Comparison of ENCODE assay signal across 16 cellular contexts in genomic region chr12:116803018-116803736, GRCh38.
A peak's percentile ranks its signal among the peaks of the same experiment; 100 is the strongest.
DNase-seq lines count a peak whose midpoint lies in the region; ATAC-seq and TF ChIP-seq lines count a peak whose summit lies in the region.
"Had no signal": no experiment of that assay in that cellular context is flagged by ENCODE, and none has a peak within 500 bp of the region (broad histone marks: within the 10 kb centered on the region; RNA-seq: fewer than 3 reads in every experiment).

No MANE protein-coding gene starts in this region.

- no peaks in the 10 kb centered on the region for H3K9me2 ChIP-seq in OCI-LY7 (ENCODE audit: insufficient read depth, low read length)

- no TSS peak for BruUV-seq in OCI-LY7 (replicated peaks; lab: Mats Ljungman, UMichigan)

- H3K4me1 Mint-ChIP-seq in neural progenitor cell: no peaks in the 10 kb centered on the region
- H3K4me1 Mint-ChIP-seq: mesothelial cell of epicardium; stimulated activated naive CD8-positive, alpha-beta T cell treated with anti-CD3 and anti-CD28 coated beads, Interleukin-15, amount 100 ng/mL, for 72 hours had no signal

- DNase-seq in OCI-LY7 (ENCODE audit: low spot score) (peak; percentile 98), neural progenitor cell (ENCODE audit: low spot score) (no peak), NCI-H128 (lab: John Stamatoyannopoulos, UW; ENCODE audit: unreplicated experiment) (no peak), stomach (no peak), NK-92 (lab: John Stamatoyannopoulos, UW; ENCODE audit: unreplicated experiment) (no peak)
- DNase-seq: activated CD4-positive, alpha-beta T cell treated with anti-CD3 and anti-CD28 coated beads for 4 hours; left cardiac atrium; NCI-H1436; nephron progenitor cell; stimulated activated naive CD8-positive, alpha-beta T cell treated with anti-CD3 and anti-CD28 coated beads, Interleukin-15, amount 100 ng/mL, for 72 hours had no signal

- POLR2A ChIA-PET in OCI-LY7 (lab: Charles Lee): interaction anchor here (0.7 to 4.8 kb wide), 8 partner anchors 8 to 175 kb away, joined by 3 to 60 read pairs (median 6); partner anchors contain the start of gene RNFT2

- H3K4me2 ChIP-seq in OCI-LY7 (ENCODE audit: low read length) (peak overlapping the region; percentile 84), neural progenitor cell (no peak overlapping the region)

- peaks cover 47% of the 10 kb centered on the region for H3K36me3 ChIP-seq in OCI-LY7 (ENCODE audit: insufficient read depth, low read length)
- no peaks in the 10 kb centered on the region for H3K36me3 ChIP-seq in neural progenitor cell
- no peaks in the 10 kb centered on the region for H3K36me3 ChIP-seq in stomach

- TF ChIP-seq EP300 in stomach (IDR thresholded peaks at IDR 0.05): no peak

- H3K27me3 Mint-ChIP-seq in neural progenitor cell (ENCODE audit: insufficient read depth, low read depth): peaks cover 2% of the 10 kb centered on the region
- H3K27me3 Mint-ChIP-seq: stimulated activated naive CD8-positive, alpha-beta T cell treated with anti-CD3 and anti-CD28 coated beads, Interleukin-15, amount 100 ng/mL, for 72 hours; type B pancreatic cell had no signal

- 80 to 88% (median 82%) methylated on average over 7 of the region's 7 CpGs for WGBS in stomach, 5 donors

- no peaks in the 10 kb centered on the region for H3K27me3 ChIP-seq in neural progenitor cell
- no peaks in the 10 kb centered on the region for H3K27me3 ChIP-seq in stomach

- peaks cover 3% of the 10 kb centered on the region for H3F3A ChIP-seq in neural progenitor cell (ENCODE audit: low read depth)

- H3K4me1 ChIP-seq in OCI-LY7 (ENCODE audit: insufficient read depth, low read length, poor library complexity, severe bottlenecking) (peaks cover 76% of the 10 kb centered on the region), neural progenitor cell (no peaks in the 10 kb centered on the region), stomach (no peaks in the 10 kb centered on the region)

- H3K4me3 Mint-ChIP-seq in neural progenitor cell: no peak overlapping the region
- H3K4me3 Mint-ChIP-seq: mesothelial cell of epicardium; nephron progenitor cell; stimulated activated naive CD8-positive, alpha-beta T cell treated with anti-CD3 and anti-CD28 coated beads, Interleukin-15, amount 100 ng/mL, for 72 hours; type B pancreatic cell had no signal

- H3K27ac Mint-ChIP-seq in neural progenitor cell: no peak overlapping the region
- H3K27ac Mint-ChIP-seq: mesothelial cell of epicardium; nephron progenitor cell; stimulated activated naive CD8-positive, alpha-beta T cell treated with anti-CD3 and anti-CD28 coated beads, Interleukin-15, amount 100 ng/mL, for 72 hours; type B pancreatic cell had no signal

- H3K9me3 ChIP-seq in OCI-LY7 (ENCODE audit: low read length): peaks cover 20% of the 10 kb centered on the region
- H3K9me3 ChIP-seq in neural progenitor cell (ENCODE audit: low read depth): no peaks in the 10 kb centered on the region
- H3K9me3 ChIP-seq in stomach: peaks cover 0 to 18% (median 15%) of the 10 kb centered on the region in 4 donors

- peak overlapping the region; percentile 100 for H3K27ac ChIP-seq in OCI-LY7 (ENCODE audit: low read depth, low read length, poor library complexity, severe bottlenecking)
- peak overlapping the region; percentile 1 for H3K27ac ChIP-seq in neural progenitor cell
- no peak overlapping the region for H3K27ac ChIP-seq in stomach

- H4K20me1 ChIP-seq in OCI-LY7 (ENCODE audit: insufficient read depth, low read length): no peaks in the 10 kb centered on the region
- peaks cover 7% of the 10 kb centered on the region for H4K20me1 ChIP-seq in neural progenitor cell (ENCODE audit: low read depth)

- H3K4me3 ChIP-seq in OCI-LY7 (ENCODE audit: low read depth, low read length, poor library complexity, severe bottlenecking) (peak overlapping the region; percentile 55), neural progenitor cell (no peak overlapping the region), stomach (no peak overlapping the region)

- TF ChIP-seq POLR2A in stomach (IDR thresholded peaks at IDR 0.05): no peak

- no peak overlapping the region for H3K9ac ChIP-seq in neural progenitor cell

- CTCF ChIA-PET in OCI-LY7 (lab: Charles Lee; ENCODE audit: unreplicated experiment): no interaction called here

- H2AFZ ChIP-seq in OCI-LY7 (ENCODE audit: low read length) (no peak overlapping the region; the same call in 1 of the 2 replicates), neural progenitor cell (replicated peaks) (no peak overlapping the region)

- peaks cover 3% of the 10 kb centered on the region for H3K9me3 Mint-ChIP-seq in neural progenitor cell
- H3K9me3 Mint-ChIP-seq: type B pancreatic cell had no signal

- intact Hi-C loops in OCI-LY7 (cut with micrococcal nuclease; ENCODE audit: unreplicated experiment) (loop anchor here (1.0 kb wide), 5 partner anchors 15 to 95 kb away; partner anchors contain the start of genes HRK, RNFT2 and SPRING1), stomach (cut with DNase I; ENCODE audit: low total_unique reads) (no loop called here)

- H3K79me2 ChIP-seq in OCI-LY7 (ENCODE audit: insufficient read depth, low read depth, low read length): peaks cover 19% of the 10 kb centered on the region; the same call in 1 of the 2 replicates
- H3K79me2 ChIP-seq in neural progenitor cell (ENCODE audit: low read depth): no peaks in the 10 kb centered on the region

- peaks cover 16% of the 10 kb centered on the region for H3K36me3 Mint-ChIP-seq in neural progenitor cell

- ATAC-seq in GM18867 (IDR thresholded peaks at IDR 0.05; ENCODE audit: unreplicated experiment) (peak; percentile 54), HG03108 (IDR thresholded peaks at IDR 0.05; ENCODE audit: unreplicated experiment) (peak; percentile 80), HG02970 (IDR thresholded peaks at IDR 0.05; ENCODE audit: low FRiP score, unreplicated experiment) (no peak)
- ATAC-seq: HCT116; left cardiac atrium; stimulated activated naive CD8-positive, alpha-beta T cell treated with anti-CD3 and anti-CD28 coated beads, Interleukin-15, amount 100 ng/mL, for 72 hours had no signal

- TF ChIP-seq CTCF in OCI-LY7 (conservative IDR thresholded peaks at IDR 0.05; ENCODE audit: low read length): no peak
- TF ChIP-seq CTCF in neural progenitor cell (IDR thresholded peaks at IDR 0.05): no peak
- TF ChIP-seq CTCF in stomach (IDR thresholded peaks at IDR 0.05): no peak

Comparison
In these comparisons a context has a peak if more than half of its experiments do, and no peak if none do; other contexts are left out.
1. H3K27ac ChIP-seq: peak in OCI-LY7 (single experiment) and neural progenitor cell (single experiment); none in stomach (0 of 5).